In the genomic region with DNA sequence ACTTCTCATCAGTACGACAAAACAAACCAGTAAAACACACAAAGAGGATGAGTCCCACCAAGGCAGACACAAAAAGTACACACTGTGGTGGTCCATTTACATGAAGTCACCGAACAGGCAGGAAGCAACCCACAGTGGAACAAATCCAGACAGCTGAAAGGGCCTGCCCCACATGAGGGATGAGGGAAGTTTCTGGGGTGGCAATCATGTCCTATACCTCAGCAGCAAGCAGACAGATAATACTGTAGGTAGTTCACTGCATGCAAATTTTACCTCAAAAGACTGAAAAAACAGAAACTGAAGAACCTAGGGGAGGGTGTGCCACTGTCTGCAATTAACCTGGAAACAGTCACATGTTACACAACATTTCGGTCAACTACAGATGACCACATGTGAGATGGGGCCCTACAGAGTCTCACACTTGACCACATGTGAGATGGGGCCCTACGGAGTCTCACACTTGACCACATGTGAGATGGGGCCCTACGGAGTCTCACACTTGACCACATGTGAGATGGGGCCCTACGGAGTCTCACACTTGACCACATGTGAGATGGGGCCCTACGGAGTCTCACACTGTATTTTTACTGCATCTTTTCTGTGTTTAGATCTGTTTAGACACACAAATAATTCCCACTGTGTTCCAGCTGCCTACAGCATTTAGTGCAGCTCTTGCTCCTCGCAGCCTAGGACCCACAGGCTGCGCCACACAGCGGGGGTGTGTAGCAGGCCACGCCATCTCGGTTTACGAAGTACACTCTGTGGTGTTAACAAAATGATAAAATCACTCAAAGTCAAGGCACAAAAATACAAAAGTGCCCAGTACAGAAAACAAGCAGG, we compare ENCODE assay signal across 9 cellular contexts. TPM values are rescaled to one million over a fixed set of nuclear protein-coding genes. Genes with fewer than 3 reads are reported as not detected.
DNase-seq lines count a peak whose midpoint lies in the region; ATAC-seq, FAIRE-seq and TF ChIP-seq lines count a peak whose summit lies in the region.
"Had no signal": no experiment of that assay in that cellular context is flagged by ENCODE, and none has a peak within 500 bp of the region (broad histone marks: within the 10 kb centered on the region; RNA-seq: fewer than 3 reads in every experiment).

No MANE protein-coding gene starts in this region.

- no peaks in the 10 kb centered on the region for H3K27me3 ChIP-seq in Panc1 (ENCODE audit: control insufficient read depth, insufficient read depth, low read length)

- peak; percentile 94 for ATAC-seq in GM18511 (IDR thresholded peaks at IDR 0.05; ENCODE audit: unreplicated experiment)
- ATAC-seq in GM21723 (IDR thresholded peaks at IDR 0.05; ENCODE audit: unreplicated experiment), result peak; percentile 94
- no peak; the same call in 1 of the 2 replicates for ATAC-seq in Panc1
- ATAC-seq in mucosa of descending colon, result peak; percentile 26
- ATAC-seq in GM19328 (IDR thresholded peaks at IDR 0.05; ENCODE audit: unreplicated experiment), result no peak

- FAIRE-seq in H54 (lab: Jason Lieb, UNC), result no peak

- H3K27ac ChIP-seq in Panc1 (ENCODE audit: low read length), result peak overlapping the region; percentile 88

- intact Hi-C loops in Panc1 (cut with micrococcal nuclease; ENCODE audit: unreplicated experiment) (no loop called here), mucosa of descending colon (cut with DNase I, micrococcal nuclease) (no loop called here), posterior vena cava (cut with DNase I) (no loop called here)

- BruUV-seq in Panc1 (replicated peaks; lab: Mats Ljungman, UMichigan), result no TSS peak

- no peak for DNase-seq in Panc1 (ENCODE audit: low read depth, low spot score)
- no peak for DNase-seq in mucosa of descending colon
- DNase-seq in NK-92 treated with Interleukin-12 subunit alpha and Interleukin-12 subunit beta, amount 100 ng/mL, for 24 hours (lab: John Stamatoyannopoulos, UW), result no peak
- DNase-seq in H54 (ENCODE audit: insufficient read length, low spot score), result no peak
- no peak for DNase-seq in posterior vena cava (ENCODE audit: low spot score)

- peaks cover 17% of the 10 kb centered on the region for H3K4me1 ChIP-seq in Panc1 (ENCODE audit: control insufficient read depth, insufficient read depth, low read length)
- no peaks in the 10 kb centered on the region for H3K4me1 ChIP-seq in mucosa of descending colon (ENCODE audit: low read depth)

- no peak for TF ChIP-seq CTCF in Panc1 (IDR thresholded peaks at IDR 0.05)
- TF ChIP-seq CTCF in mucosa of descending colon (IDR thresholded peaks at IDR 0.05), result no peak

- no peak for TF ChIP-seq POLR2A in H54 (IDR thresholded peaks at IDR 0.05; ENCODE audit: low read depth, low read length)

- peaks cover 4% of the 10 kb centered on the region; the same call in 1 of the 2 replicates for H3K36me3 ChIP-seq in Panc1 (ENCODE audit: control insufficient read depth, insufficient read depth, low read length)
- no peaks in the 10 kb centered on the region for H3K36me3 ChIP-seq in mucosa of descending colon (ENCODE audit: low read depth)

- CTCF ChIA-PET in Panc1 (lab: Charles Lee), result no interaction called here

- in situ Hi-C loops in Panc1 (cut with HindIII; ENCODE audit: low pct_unique_long_range_greater_than_20kb, low sequenced_read_pairs), result no loop called here

- POLR2A ChIA-PET in Panc1 (lab: Charles Lee), result interaction anchor here (0.8 kb wide), 1 partner anchor 14 kb away, joined by 3 read pairs; no protein-coding TSS in a partner anchor

- H3K9me3 ChIP-seq in Panc1 (ENCODE audit: control insufficient read depth, insufficient read depth, low read depth, low read length) (no peaks in the 10 kb centered on the region), mucosa of descending colon (no peaks in the 10 kb centered on the region)

- H3K4me3 ChIP-seq in Panc1 (ENCODE audit: low read depth in 2 of 2, low read length in 2 of 2) (peak overlapping the region; percentile 33 to 53), mucosa of descending colon (no peak overlapping the region)

RNA-seq across cellular contexts. Expression of a gene that starts 22.2 kb away (rescaled TPM):
- 39.7 TPM for total RNA-seq in Panc1 (2021; ENCODE audit: unreplicated experiment)
- 24.5 TPM for polyA plus RNA-seq in Panc1 (2012; ENCODE audit: insufficient read length)
- 10 to 100 TPM; 26.8 to 51.6 (median 35.0) TPM for total RNA-seq in mucosa of descending colon
- 10 to 100 TPM; 31.4 to 32.2 TPM for total RNA-seq in posterior vena cava

RNA-seq across cellular contexts. Expression of a gene that starts 23.1 kb away (rescaled TPM):
- total RNA-seq in Panc1 (2021; ENCODE audit: unreplicated experiment), result 80.8 TPM
- polyA plus RNA-seq in Panc1 (2012; ENCODE audit: insufficient read length), result 52.9 TPM
- 10 to 100 TPM; 57.2 to 71.8 (median 59.8) TPM for total RNA-seq in mucosa of descending colon
- 10 to 100 TPM; 57.5 to 58.5 TPM for total RNA-seq in posterior vena cava

RNA-seq across cellular contexts. Expression of a gene that starts 27.8 kb away (rescaled TPM):
- total RNA-seq in Panc1 (2021; ENCODE audit: unreplicated experiment), result not detected
- polyA plus RNA-seq in Panc1 (2012; ENCODE audit: insufficient read length), result 0.29 TPM
- total RNA-seq in mucosa of descending colon, result not detected
- total RNA-seq in posterior vena cava, result not detected
- polyA plus RNA-seq: neural cell had no signal

Comparison
In these comparisons a context has a peak if more than half of its experiments do, and no peak if none do; other contexts are left out.
1. ATAC-seq: peak in GM18511 (single experiment), GM21723 (single experiment) and mucosa of descending colon (single experiment); none in Panc1 (single experiment) and GM19328 (single experiment).